8 cellular contexts compared by ENCODE assay signal in the genomic region with DNA sequence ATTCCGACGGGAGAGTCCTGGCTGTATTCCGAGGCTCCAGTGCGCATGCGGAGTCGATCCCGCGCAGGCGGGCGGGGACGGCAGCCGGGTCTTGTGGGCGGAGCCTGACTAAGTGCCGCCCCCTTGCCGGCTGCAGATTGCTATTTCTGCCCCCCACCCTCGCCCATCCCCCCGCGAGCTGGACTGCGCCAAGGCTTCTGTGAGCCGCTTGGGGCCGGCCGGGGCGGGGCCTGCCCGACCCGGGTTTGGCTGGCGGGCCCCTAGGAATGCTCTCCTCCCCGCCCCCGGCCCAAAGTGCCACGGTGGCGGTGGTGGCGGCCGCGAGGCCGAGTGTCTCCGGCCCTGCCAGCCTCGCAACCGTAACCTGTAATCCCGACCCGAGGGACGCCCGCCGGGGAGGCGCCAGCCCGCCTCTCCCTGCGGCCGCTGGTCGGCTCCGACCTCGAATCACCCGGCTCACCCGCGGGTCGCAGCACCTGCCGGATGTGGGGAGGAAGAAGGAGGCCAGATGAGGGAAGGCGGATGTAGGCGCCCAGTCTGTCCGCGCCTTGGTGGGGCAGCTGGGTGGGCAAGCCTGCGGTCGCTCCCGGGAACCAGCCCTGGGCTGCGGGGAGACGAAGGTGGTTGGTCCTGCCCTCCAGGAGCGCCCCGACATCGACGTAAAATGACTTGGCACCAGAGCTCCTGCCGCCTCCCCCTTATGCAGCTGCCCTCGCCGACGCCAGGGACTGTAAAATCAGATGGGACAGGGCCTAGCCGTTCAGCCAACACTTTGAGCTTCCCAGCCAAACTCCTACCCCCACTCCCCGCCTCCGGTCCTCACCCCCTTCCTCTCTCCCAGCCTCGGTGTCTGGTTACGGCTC. TPM values are rescaled to one million over a fixed set of nuclear protein-coding genes. Genes with fewer than 3 reads are reported as not detected.
DNase-seq lines count a peak whose midpoint lies in the region; ATAC-seq and TF ChIP-seq lines count a peak whose summit lies in the region.

No MANE protein-coding gene starts in this region.

- TF ChIP-seq EP300 in transverse colon (IDR thresholded peaks at IDR 0.05; ENCODE audit: low read depth), result no peak

- H3K27me3 ChIP-seq in KMS-11 (ENCODE audit: insufficient read depth, low read depth) (no peaks in the 10 kb centered on the region), transverse colon (peaks cover 10% of the 10 kb centered on the region)

- ATAC-seq in GM21737 (IDR thresholded peaks at IDR 0.05; ENCODE audit: unreplicated experiment), result peak; percentile 49

- in situ Hi-C loops in transverse colon (cut with MboI; ENCODE audit: low pct_ligation_motif_present in 1 of 4, low pct_unique_long_range_greater_than_20kb in 1 of 4, low sequenced_read_pairs in 3 of 4), result no loop called here

- H3K79me2 ChIP-seq in KMS-11 (ENCODE audit: insufficient read depth, low read depth), result peaks cover 27% of the 10 kb centered on the region

- H2AFZ ChIP-seq in KMS-11 (ENCODE audit: low read depth), result peak overlapping the region; percentile 76

- peak overlapping the region; percentile 11 for H3K4me3 ChIP-seq in KMS-11 (IDR thresholded peaks at IDR 0.05; ENCODE audit: insufficient read depth, low read depth, low read length)
- peak overlapping the region; percentile 63 to 78 (median 74) for H3K4me3 ChIP-seq in transverse colon

- peak overlapping the region; percentile 95 for H3K27ac ChIP-seq in KMS-11
- H3K27ac ChIP-seq in transverse colon, result peak overlapping the region; percentile 94 to 97 (median 96)

- TF ChIP-seq CTCF in KMS-11 (conservative IDR thresholded peaks at IDR 0.05; ENCODE audit: low read depth, low read length) (no peak), glutamatergic neuron (IDR thresholded peaks at IDR 0.05; ENCODE audit: partially characterized antibody, unreplicated experiment) (no peak), osteocyte (IDR thresholded peaks at IDR 0.05) (no peak), transverse colon (IDR thresholded peaks at IDR 0.05) (no peak)

- H3K36me3 Mint-ChIP-seq in glutamatergic neuron (ENCODE audit: unreplicated experiment) (no peaks in the 10 kb centered on the region), osteocyte (ENCODE audit: unreplicated experiment) (no peaks in the 10 kb centered on the region)

- intact Hi-C loops in transverse colon (cut with DNase I; ENCODE audit: low total_unique reads), result no loop called here

- H3K36me3 ChIP-seq in ES-I3 (ENCODE audit: insufficient read depth, low read length), result no peaks in the 10 kb centered on the region
- H3K36me3 ChIP-seq in KMS-11 (ENCODE audit: insufficient read depth), result no peaks in the 10 kb centered on the region
- no peaks in the 10 kb centered on the region for H3K36me3 ChIP-seq in transverse colon

- WGBS in transverse colon (ENCODE audit: low coverage in 1 of 2), 2 donors, result 2% methylated on average over 68 of the region's 76 CpGs; no CpG with 5 or more reads in 1 of the 2 donors

- 0 out of 2 replicates have a peak, but pooled peaks cover 3% of the 10 kb centered on the region for H4K20me1 ChIP-seq in KMS-11 (ENCODE audit: insufficient read depth)

- H3K4me2 ChIP-seq in KMS-11, result peak overlapping the region; percentile 94

- H3K9me3 Mint-ChIP-seq in glutamatergic neuron (ENCODE audit: unreplicated experiment), result peaks cover 3% of the 10 kb centered on the region
- no peaks in the 10 kb centered on the region for H3K9me3 Mint-ChIP-seq in osteocyte (ENCODE audit: unreplicated experiment)

- H3K27me3 Mint-ChIP-seq in glutamatergic neuron (ENCODE audit: unreplicated experiment) (peaks cover 9% of the 10 kb centered on the region), osteocyte (ENCODE audit: unreplicated experiment) (no peaks in the 10 kb centered on the region)

- peak overlapping the region; percentile 92 for H3K4me3 Mint-ChIP-seq in glutamatergic neuron (ENCODE audit: unreplicated experiment)
- H3K4me3 Mint-ChIP-seq in osteocyte (ENCODE audit: unreplicated experiment), result peak overlapping the region; percentile 87

- DNase-seq in RPMI7951 (ENCODE audit: low read depth) (peak; percentile 89), glutamatergic neuron (peak; percentile 93), osteocyte (ENCODE audit: extremely low spot score, unreplicated experiment) (peak; percentile 98), transverse colon (peak; percentile 96)
- DNase-seq in activated naive CD4-positive, alpha-beta T cell treated with anti-CD3 and anti-CD28 coated beads, Interleukin-2, amount 50 U/mL, for 16 hours, result peak; percentile 91

- peak; percentile 86 for TF ChIP-seq POLR2A in transverse colon (IDR thresholded peaks at IDR 0.05)

- H3K27ac Mint-ChIP-seq in glutamatergic neuron (ENCODE audit: unreplicated experiment) (peak overlapping the region; percentile 88), osteocyte (ENCODE audit: unreplicated experiment) (peak overlapping the region; percentile 98)

- peaks cover 20% of the 10 kb centered on the region for H3K4me1 ChIP-seq in ES-I3 (ENCODE audit: insufficient read depth, low read length)
- H3K4me1 ChIP-seq in KMS-11 (ENCODE audit: low read depth, poor library complexity, severe bottlenecking), result peaks cover 55% of the 10 kb centered on the region
- H3K4me1 ChIP-seq in transverse colon, result peaks cover 8 to 56% (median 43%) of the 10 kb centered on the region in 4 donors

- no peaks in the 10 kb centered on the region for H3K9me3 ChIP-seq in ES-I3 (ENCODE audit: control insufficient read depth, insufficient read depth, low read length)
- H3K9me3 ChIP-seq in transverse colon, result no peaks in the 10 kb centered on the region

- peaks cover 3% of the 10 kb centered on the region for H3K4me1 Mint-ChIP-seq in glutamatergic neuron (ENCODE audit: low read depth, unreplicated experiment)
- H3K4me1 Mint-ChIP-seq in osteocyte (ENCODE audit: unreplicated experiment), result peaks cover 49% of the 10 kb centered on the region

- peak overlapping the region; percentile 99 for H3K9ac ChIP-seq in ES-I3 (ENCODE audit: low read depth, low read length)
- H3K9ac ChIP-seq in KMS-11, result peak overlapping the region; percentile 76

RNA-seq across cellular contexts. Expression of gene KAZALD1, which starts 0.6 kb away (rescaled TPM):
- total RNA-seq in RPMI7951 (2014; rRNA removed; shearing (Covaris generic)), result 8.1 and 11.4 TPM in 2 replicates
- 0.59 TPM for total RNA-seq in glutamatergic neuron (ENCODE audit: unreplicated experiment)
- total RNA-seq in osteocyte, result 43.0 and 49.0 TPM in 2 replicates
- 10 to 100 TPM in 2 of 4 donors, 1 to 10 TPM in 2; 3.8 to 18.8 (median 10.0) TPM for total RNA-seq in transverse colon

RNA-seq across cellular contexts. Expression of gene SFXN3, which starts 30.1 kb away (rescaled TPM):
- 115 and 125 TPM in 2 replicates for total RNA-seq in RPMI7951 (2014; rRNA removed; shearing (Covaris generic))
- total RNA-seq in glutamatergic neuron (ENCODE audit: unreplicated experiment) (5.2 TPM), osteocyte (78.3 and 81.0 TPM in 2 replicates), transverse colon (100 to 1,000 TPM in 1 of 4 donors, 10 to 100 TPM in 3; 47.8 to 442 (median 53.1) TPM)

RNA-seq across cellular contexts. Expression of gene PDZD7, which starts 30.3 kb away (rescaled TPM):
- total RNA-seq in RPMI7951 (2014; rRNA removed; shearing (Covaris generic)), result 2.0 and 2.8 TPM in 2 replicates
- total RNA-seq in glutamatergic neuron (ENCODE audit: unreplicated experiment), result 1.5 TPM
- 1.9 and 2.1 TPM in 2 replicates for total RNA-seq in osteocyte
- 1 to 10 TPM in 1 of 4 donors, under 1 TPM in 2, not detected in 1; 0.27 to 2.0 (median 0.64) TPM for total RNA-seq in transverse colon

Comparison
In these comparisons a context has a peak if more than half of its experiments do, and no peak if none do; other contexts are left out.
1. Peak in every context shown above with its lines: DNase-seq, ATAC-seq, H3K4me3 ChIP-seq and H3K27ac ChIP-seq.